Comparison of ENCODE assay signal across 16 cellular contexts in genomic region chr21:31130821-31131220, GRCh38.
DNase-seq lines count a peak whose midpoint lies in the region; ATAC-seq, FAIRE-seq and TF ChIP-seq lines count a peak whose summit lies in the region.
"Had no signal": no experiment of that assay in that cellular context is flagged by ENCODE, and none has a peak within 500 bp of the region (broad histone marks: within the 10 kb centered on the region; RNA-seq: fewer than 3 reads in every experiment).

No MANE protein-coding gene starts in this region.

- no peaks in the 10 kb centered on the region for H3K9me3 ChIP-seq in CD4-positive, CD25-positive, alpha-beta regulatory T cell (ENCODE audit: control insufficient read depth in 2 of 2, low read length in 2 of 2)
- H3K9me3 ChIP-seq in OCI-LY1 (ENCODE audit: low read length) (no peaks in the 10 kb centered on the region), GM12878 (replicated peaks; ENCODE audit: control insufficient read depth, insufficient read depth, low read length) (no peaks in the 10 kb centered on the region; the same call in 2 of the 3 replicates), right cardiac atrium (ENCODE audit: control insufficient read depth, low read length) (no peaks in the 10 kb centered on the region)

- H3K4me2 ChIP-seq in OCI-LY1 (ENCODE audit: low read length): 0 out of 2 replicates have a peak overlapping the region, but pooled peaks have one; percentile 6
- no peak overlapping the region for H3K4me2 ChIP-seq in GM12878 (ENCODE audit: control insufficient read depth, insufficient read depth)

- no peak for TF ChIP-seq POLR2A in GM12878 (IDR thresholded peaks at IDR 0.05; ENCODE audit: low read depth, low read length)

- H3K36me3 Mint-ChIP-seq in activated CD8-positive, alpha-beta memory T cell treated with anti-CD3 and anti-CD28 coated beads, Interleukin-2, amount 10 ng/mL, durations not matched to agents 7 days and 5 days: peaks cover 39% of the 10 kb centered on the region
- H3K36me3 Mint-ChIP-seq in CD4-positive, CD25-positive, alpha-beta regulatory T cell: peaks cover 63% of the 10 kb centered on the region

- H3K27ac ChIP-seq in CD4-positive, CD25-positive, alpha-beta regulatory T cell (ENCODE audit: insufficient read depth, low read length, poor library complexity, severe bottlenecking): no peak overlapping the region
- H3K27ac ChIP-seq in OCI-LY1 (ENCODE audit: low read depth, low read length, poor library complexity, severe bottlenecking): peak overlapping the region; percentile 99
- H3K27ac ChIP-seq in GM12878 (ENCODE audit: control insufficient read depth, insufficient read depth): no peak overlapping the region
- no peak overlapping the region for H3K27ac ChIP-seq in right cardiac atrium (ENCODE audit: low read length)
- no peak overlapping the region for H3K27ac ChIP-seq in brain microvascular endothelial cell

- no peak overlapping the region for H3K4me3 ChIP-seq in CD4-positive, CD25-positive, alpha-beta regulatory T cell (ENCODE audit: low read depth, low read length)
- H3K4me3 ChIP-seq in OCI-LY1 (ENCODE audit: low read depth, low read length, poor library complexity, severe bottlenecking) (no peak overlapping the region), GM12878 (no peak overlapping the region), right cardiac atrium (ENCODE audit: low read length) (no peak overlapping the region), brain microvascular endothelial cell (ENCODE audit: low read depth, low read length) (no peak overlapping the region)

- no peak for FAIRE-seq in GM12878 (lab: Jason Lieb, UNC)
- FAIRE-seq: G401.6, H1 had no signal

- no peaks in the 10 kb centered on the region for H3K9me2 ChIP-seq in OCI-LY1 (ENCODE audit: low read depth, low read length)

- H4K20me1 ChIP-seq in OCI-LY1 (ENCODE audit: insufficient read depth, low read length) (no peaks in the 10 kb centered on the region), GM12878 (ENCODE audit: control insufficient read depth, insufficient read depth) (no peaks in the 10 kb centered on the region)

- TF ChIP-seq EP300 in GM12878 (IDR thresholded peaks at IDR 0.05; ENCODE audit: borderline replicate concordance in 1 of 2, control insufficient read depth in 1 of 2, low read depth in 2 of 2, low read length in 2 of 2): 0 out of 4 replicates have a peak, but pooled peaks of 1 of the 2 experiments have one; percentile 15

- POLR2A ChIA-PET in GM12878 (lab: Charles Lee): no interaction called here

- H3K4me1 ChIP-seq in CD4-positive, CD25-positive, alpha-beta regulatory T cell (ENCODE audit: control insufficient read depth, insufficient read depth, low read length, poor library complexity, severe bottlenecking): peaks cover 38% of the 10 kb centered on the region
- H3K4me1 ChIP-seq in OCI-LY1 (ENCODE audit: insufficient read depth, low read length, severe bottlenecking) (peaks cover 81% of the 10 kb centered on the region), GM12878 (ENCODE audit: control insufficient read depth, insufficient read depth, low read length) (peaks cover 11% of the 10 kb centered on the region; the same call in 1 of the 2 replicates), right cardiac atrium (ENCODE audit: control insufficient read depth, insufficient read depth, low read length) (no peaks in the 10 kb centered on the region)

- in situ Hi-C loops in GM12878 (cut with MboI) (no loop called here), brain microvascular endothelial cell (cut with HindIII; ENCODE audit: low pct_ligation_motif_present, low sequenced_read_pairs) (no loop called here), G401 (cut with HindIII; ENCODE audit: low sequenced_read_pairs) (no loop called here)

- RAD21 ChIA-PET in GM12878 (lab: Charles Lee; ENCODE audit: unreplicated experiment): no interaction called here

- H3K9ac ChIP-seq in OCI-LY1 (ENCODE audit: low read length): no peak overlapping the region
- no peak overlapping the region for H3K9ac ChIP-seq in GM12878 (ENCODE audit: control insufficient read depth, insufficient read depth, low read length)

- H2AFZ ChIP-seq in OCI-LY1 (ENCODE audit: low read length) (no peak overlapping the region), GM12878 (ENCODE audit: control insufficient read depth, low read depth, low read length) (no peak overlapping the region)

- WGBS in GM12878 (ENCODE audit: insufficient coverage, insufficient replicate concordance, low lambda C conversion rate, missing lambda C conversion rate): 48% methylated on average over 2 of the region's 2 CpGs
- WGBS in right cardiac atrium: 88% methylated on average over 2 of the region's 2 CpGs

- H3K4me3 Mint-ChIP-seq in activated CD8-positive, alpha-beta memory T cell treated with anti-CD3 and anti-CD28 coated beads, Interleukin-2, amount 10 ng/mL, durations not matched to agents 7 days and 5 days: no peak overlapping the region
- peak overlapping the region in 2 of 4 donors; percentile 32 to 40 for H3K4me3 Mint-ChIP-seq in CD4-positive, CD25-positive, alpha-beta regulatory T cell

- H3K27ac Mint-ChIP-seq in activated CD8-positive, alpha-beta memory T cell treated with anti-CD3 and anti-CD28 coated beads, Interleukin-2, amount 10 ng/mL, durations not matched to agents 7 days and 5 days: peak overlapping the region; percentile 15
- H3K27ac Mint-ChIP-seq in CD4-positive, CD25-positive, alpha-beta regulatory T cell: peak overlapping the region; percentile 78 to 96 (median 78)

- peaks cover 63% of the 10 kb centered on the region for H3K27me3 Mint-ChIP-seq in activated CD8-positive, alpha-beta memory T cell treated with anti-CD3 and anti-CD28 coated beads, Interleukin-2, amount 10 ng/mL, durations not matched to agents 7 days and 5 days
- H3K27me3 Mint-ChIP-seq in CD4-positive, CD25-positive, alpha-beta regulatory T cell: no peaks in the 10 kb centered on the region

- BruUV-seq in GM12878 (replicated peaks; lab: Mats Ljungman, UMichigan): no TSS peak

- H3K4me1 Mint-ChIP-seq in activated CD8-positive, alpha-beta memory T cell treated with anti-CD3 and anti-CD28 coated beads, Interleukin-2, amount 10 ng/mL, durations not matched to agents 7 days and 5 days: peaks cover 51% of the 10 kb centered on the region
- peaks cover 31 to 62% (median 51%) of the 10 kb centered on the region in 4 donors for H3K4me1 Mint-ChIP-seq in CD4-positive, CD25-positive, alpha-beta regulatory T cell

- no peaks in the 10 kb centered on the region for H3F3A ChIP-seq in OCI-LY1 (ENCODE audit: insufficient read depth, low read length)

- H3K9me3 Mint-ChIP-seq in activated CD8-positive, alpha-beta memory T cell treated with anti-CD3 and anti-CD28 coated beads, Interleukin-2, amount 10 ng/mL, durations not matched to agents 7 days and 5 days (ENCODE audit: low read depth): no peaks in the 10 kb centered on the region
- H3K9me3 Mint-ChIP-seq in CD4-positive, CD25-positive, alpha-beta regulatory T cell: no peaks in the 10 kb centered on the region

- TF ChIP-seq CTCF in OCI-LY1 (IDR thresholded peaks at IDR 0.05; ENCODE audit: low read length): no peak
- TF ChIP-seq CTCF in GM12878 (IDR thresholded peaks at IDR 0.05 in 2 of 3, conservative IDR thresholded peaks at IDR 0.05 in 1 of 3; ENCODE audit: control insufficient read depth in 2 of 3, extremely low read depth in 1 of 3, insufficient read depth in 1 of 3, low read depth in 3 of 3, low read length in 3 of 3): no peak
- no peak for TF ChIP-seq CTCF in brain microvascular endothelial cell (IDR thresholded peaks at IDR 0.05; ENCODE audit: low read depth, low read length, missing control alignments)

- H3K27me3 ChIP-seq in CD4-positive, CD25-positive, alpha-beta regulatory T cell (ENCODE audit: control insufficient read depth, insufficient read depth, low read length): no peaks in the 10 kb centered on the region
- H3K27me3 ChIP-seq in OCI-LY1 (ENCODE audit: insufficient read depth, low read length): no peaks in the 10 kb centered on the region
- no peaks in the 10 kb centered on the region for H3K27me3 ChIP-seq in GM12878 (replicated peaks in 1 of 2; ENCODE audit: control insufficient read depth in 2 of 2, insufficient read depth in 2 of 2, low read length in 1 of 2)
- H3K27me3 ChIP-seq in right cardiac atrium (ENCODE audit: control insufficient read depth, insufficient read depth): no peaks in the 10 kb centered on the region
- H3K27me3 ChIP-seq in brain microvascular endothelial cell (replicated peaks): no peaks in the 10 kb centered on the region

- peaks cover 73% of the 10 kb centered on the region for H3K36me3 ChIP-seq in CD4-positive, CD25-positive, alpha-beta regulatory T cell (ENCODE audit: control insufficient read depth, insufficient read depth, low read length)
- H3K36me3 ChIP-seq in OCI-LY1 (ENCODE audit: insufficient read depth, low read length): no peaks in the 10 kb centered on the region
- no peaks in the 10 kb centered on the region for H3K36me3 ChIP-seq in GM12878 (ENCODE audit: control insufficient read depth in 2 of 2, insufficient read depth in 2 of 2, low read length in 1 of 2)
- peaks cover 15% of the 10 kb centered on the region for H3K36me3 ChIP-seq in brain microvascular endothelial cell (replicated peaks)

- H3K79me2 ChIP-seq in OCI-LY1 (ENCODE audit: insufficient read depth, low read length) (no peaks in the 10 kb centered on the region), GM12878 (ENCODE audit: control insufficient read depth, insufficient read depth, low read length) (no peaks in the 10 kb centered on the region)

- no peak for DNase-seq in activated CD8-positive, alpha-beta memory T cell treated with anti-CD3 and anti-CD28 coated beads, Interleukin-2, amount 10 ng/mL, durations not matched to agents 7 days and 5 days
- DNase-seq in activated CD8-positive, alpha-beta memory T cell treated with anti-CD3 and anti-CD28 coated beads for 24 hours: no peak
- DNase-seq in CD4-positive, CD25-positive, alpha-beta regulatory T cell: no peak
- DNase-seq in GM12878 (ENCODE audit: low read depth, low spot score) (no peak), right cardiac atrium (no peak), brain microvascular endothelial cell (no peak), G401 (ENCODE audit: low spot score) (no peak)
- DNase-seq: CD4-positive, alpha-beta memory T cell; DMS79; KBM-7; NCI-H1092 treated with DMSO at 0.1 percent for 48 hours; NCI-H1694 treated with DMSO at 0.1 percent for 48 hours; PC-3 had no signal

- intact Hi-C loops in GM12878 (cut with micrococcal nuclease; ENCODE audit: unreplicated experiment) (no loop called here), right cardiac atrium (cut with DNase I) (no loop called here)

- ATAC-seq in activated CD8-positive, alpha-beta memory T cell treated with anti-CD3 and anti-CD28 coated beads, Interleukin-2, amount 10 ng/mL, durations not matched to agents 7 days and 5 days: no peak
- ATAC-seq in CD4-positive, CD25-positive, alpha-beta regulatory T cell (ENCODE audit: low read depth in 2 of 2): no peak
- peak; percentile 44 for ATAC-seq in GM12878
- ATAC-seq in right cardiac atrium: no peak
- ATAC-seq: PC-3 had no signal

- SMC1A ChIA-PET in GM12878 (lab: Charles Lee; ENCODE audit: uncharacterized antibody, unreplicated experiment): no interaction called here

- no peak for TF ChIP-seq RAD21 in GM12878 (IDR thresholded peaks at IDR 0.05; ENCODE audit: insufficient read depth, low read depth, low read length)

- CTCF ChIA-PET in activated CD8-positive, alpha-beta memory T cell treated with anti-CD3 and anti-CD28 coated beads, Interleukin-2, amount 10 ng/mL, durations not matched to agents 7 days and 5 days (lab: Charles Lee): interaction anchor here (0.8 to 1.3 kb wide), 3 partner anchors 12 to 51 kb away, joined by 3 read pairs; no protein-coding TSS in a partner anchor
- CTCF ChIA-PET in GM12878 (lab: Yijun Ruan, JAX): no interaction called here
